8 cellular contexts compared by ENCODE assay signal in genomic region chr1:206461602-206462455, GRCh38. TPM values are rescaled to one million over a fixed set of nuclear protein-coding genes. Genes with fewer than 3 reads are reported as not detected.
A peak's percentile ranks its signal among the peaks of the same experiment; 100 is the strongest.
DNase-seq lines count a peak whose midpoint lies in the region; ATAC-seq and TF ChIP-seq lines count a peak whose summit lies in the region.

No MANE protein-coding gene starts in this region.

- no peaks in the 10 kb centered on the region for H4K20me1 ChIP-seq in HCT116 (ENCODE audit: insufficient read depth)

- no peak overlapping the region for H3K9ac ChIP-seq in HCT116 (ENCODE audit: low read length)

- no peak overlapping the region for H3K4me2 ChIP-seq in HCT116 (ENCODE audit: low read length)

- no peaks in the 10 kb centered on the region for H3K79me2 ChIP-seq in HCT116 (ENCODE audit: insufficient read depth, low read length)

- DNase-seq in DMS 273 treated with DMSO at 0.1 percent for 48 hours (lab: John Stamatoyannopoulos, UW) (peak; percentile 4), HCT116 (ENCODE audit: low read depth, low spot score) (peak; percentile 27), NCI-H226 (peak; percentile 37), left kidney (ENCODE audit: low read depth, low spot score) (peak; percentile 84)
- peak; percentile 69 for DNase-seq in activated CD4-positive, CD25-positive, alpha-beta regulatory T cell treated with anti-CD3 and anti-CD28 coated beads, Interleukin-2, amount 50 U/mL, for 72 hours
- peak; percentile 61 for DNase-seq in central memory CD4-positive, alpha-beta T cell
- DNase-seq in stimulated activated CD4-positive, alpha-beta T cell treated with anti-CD3 and anti-CD28 coated beads, TNF-alpha, amount 100 ng/mL, for 4 hours (ENCODE audit: low read depth in 3 of 3): peak; percentile 41 to 62 (median 58)

- H3K4me3 ChIP-seq in HCT116 (replicated peaks in 1 of 2; ENCODE audit: low read depth in 1 of 2, low read length in 2 of 2): no peak overlapping the region

- H3K27ac ChIP-seq in HCT116 (ENCODE audit: low read depth, low read length): no peak overlapping the region

- POLR2A ChIA-PET in HCT116 (lab: Charles Lee): no interaction called here

- TF ChIP-seq POLR2A in HCT116 (IDR thresholded peaks at IDR 0.05; ENCODE audit: borderline replicate concordance, extremely low read depth, insufficient read depth, insufficient read length): no peak

- no peak overlapping the region for H2AFZ ChIP-seq in HCT116 (ENCODE audit: low read depth, low read length, poor library complexity, severe bottlenecking)

- H3K4me1 ChIP-seq in HCT116 (ENCODE audit: control insufficient read depth in 1 of 2, insufficient read depth in 2 of 2, low read length in 2 of 2): peaks cover 0 to 9% of the 10 kb centered on the region in 2 experiments; a peak in 1 of 4 replicates

- no peaks in the 10 kb centered on the region for H3K9me2 ChIP-seq in HCT116 (ENCODE audit: insufficient read depth)

- BruUV-seq in HCT116 (replicated peaks; lab: Mats Ljungman, UMichigan): no TSS peak

- H3K36me3 ChIP-seq in HCT116 (ENCODE audit: control insufficient read depth in 1 of 2, insufficient read depth in 2 of 2, low read length in 2 of 2): no peaks in the 10 kb centered on the region; a peak in 1 of 4 replicates

- H3K9me3 ChIP-seq in HCT116 (ENCODE audit: control insufficient read depth in 1 of 2, insufficient read depth in 1 of 2, low read depth in 1 of 2, low read length in 2 of 2): no peaks in the 10 kb centered on the region

- ATAC-seq in HCT116: peak; percentile 88
- ATAC-seq in HG03039 (IDR thresholded peaks at IDR 0.05; ENCODE audit: unreplicated experiment): no peak

- CTCF ChIA-PET in HCT116 (lab: Charles Lee): interaction anchor here (0.9 kb wide), 1 partner anchor 202 kb away, joined by 3 read pairs; no protein-coding TSS in a partner anchor

- TF ChIP-seq CTCF in HCT116 (IDR thresholded peaks at IDR 0.05 in 2 of 3, conservative IDR thresholded peaks at IDR 0.05 in 1 of 3; ENCODE audit: borderline replicate concordance in 1 of 3, insufficient read depth in 1 of 3, low read depth in 2 of 3, low read length in 2 of 3): peak; percentile 51 to 88 (median 87); a peak in 5 of 6 replicates

- TF ChIP-seq RAD21 in HCT116 (IDR thresholded peaks at IDR 0.05; ENCODE audit: low read depth): peak; percentile 62

- intact Hi-C loops in HCT116 (cut with micrococcal nuclease): no loop called here

- no peaks in the 10 kb centered on the region for H3K27me3 ChIP-seq in HCT116 (ENCODE audit: insufficient read depth, low read length)

- RAD21 ChIA-PET in HCT116 (lab: Charles Lee; ENCODE audit: low non-redundant PET in 1 of 2, low total read pairs in 2 of 2, uncharacterized antibody in 2 of 2, unreplicated experiment in 2 of 2): no interaction called here

TF ChIP-seq in HCT116, 20 proteins besides CTCF, POLR2A, EP300 and RAD21:
- no peak for TF ChIP-seq SIN3A (IDR thresholded peaks at IDR 0.05; ENCODE audit: low read depth)
- no peak for TF ChIP-seq EZH2phosphoT487 (IDR thresholded peaks at IDR 0.05; ENCODE audit: borderline replicate concordance)
- TF ChIP-seq MAX (IDR thresholded peaks at IDR 0.05): no peak
- TF ChIP-seq CBX3 (IDR thresholded peaks at IDR 0.05; ENCODE audit: low read depth): no peak
- TF ChIP-seq, protein P1, sequence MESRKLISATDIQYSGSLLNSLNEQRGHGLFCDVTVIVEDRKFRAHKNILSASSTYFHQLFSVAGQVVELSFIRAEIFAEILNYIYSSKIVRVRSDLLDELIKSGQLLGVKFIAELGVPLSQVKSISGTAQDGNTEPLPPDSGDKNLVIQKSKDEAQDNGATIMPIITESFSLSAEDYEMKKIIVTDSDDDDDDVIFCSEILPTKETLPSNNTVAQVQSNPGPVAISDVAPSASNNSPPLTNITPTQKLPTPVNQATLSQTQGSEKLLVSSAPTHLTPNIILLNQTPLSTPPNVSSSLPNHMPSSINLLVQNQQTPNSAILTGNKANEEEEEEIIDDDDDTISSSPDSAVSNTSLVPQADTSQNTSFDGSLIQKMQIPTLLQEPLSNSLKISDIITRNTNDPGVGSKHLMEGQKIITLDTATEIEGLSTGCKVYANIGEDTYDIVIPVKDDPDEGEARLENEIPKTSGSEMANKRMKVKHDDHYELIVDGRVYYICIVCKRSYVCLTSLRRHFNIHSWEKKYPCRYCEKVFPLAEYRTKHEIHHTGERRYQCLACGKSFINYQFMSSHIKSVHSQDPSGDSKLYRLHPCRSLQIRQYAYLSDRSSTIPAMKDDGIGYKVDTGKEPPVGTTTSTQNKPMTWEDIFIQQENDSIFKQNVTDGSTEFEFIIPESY (IDR thresholded peaks at IDR 0.05; ENCODE audit: extremely low read depth, insufficient replicate concordance, low read length): no peak
- no peak for TF ChIP-seq YY1 (IDR thresholded peaks at IDR 0.05; ENCODE audit: extremely low read depth, insufficient replicate concordance, low read depth, low read length)
- TF ChIP-seq TCF7L2 (IDR thresholded peaks at IDR 0.05; ENCODE audit: borderline replicate concordance, extremely low read depth, insufficient read depth, insufficient read length): no peak

RNA-seq across cellular contexts. Expression of gene IKBKE, which starts 8.4 kb away (rescaled TPM):
- 5.1 TPM for total RNA-seq in HCT116 (2021; ENCODE audit: unreplicated experiment)
- polyA plus RNA-seq in HCT116 (2012): 3.5 TPM in 2 replicates

RNA-seq across cellular contexts. Expression of gene RASSF5, which starts 45.5 kb away (rescaled TPM):
- total RNA-seq in HCT116 (2021; ENCODE audit: unreplicated experiment): 5.4 TPM
- 3.9 and 4.5 TPM in 2 replicates for polyA plus RNA-seq in HCT116 (2012)

Comparison
In these comparisons a context has a peak if more than half of its experiments do, and no peak if none do; other contexts are left out.
1. DNase-seq: peak in every context shown above with its lines; median percentile 84 in left kidney; 69 in activated CD4-positive, CD25-positive, alpha-beta regulatory T cell treated with anti-CD3 and anti-CD28 coated beads, Interleukin-2, amount 50 U/mL, for 72 hours; 61 in central memory CD4-positive, alpha-beta T cell; 58 in stimulated activated CD4-positive, alpha-beta T cell treated with anti-CD3 and anti-CD28 coated beads, TNF-alpha, amount 100 ng/mL, for 4 hours; 37 in NCI-H226; 27 in HCT116; 4 in DMS 273 treated with DMSO at 0.1 percent for 48 hours.